ENCODE assay signal across 12 cellular contexts in genomic region chr5:41908374-41909079, GRCh38. TPM values are rescaled to one million over a fixed set of nuclear protein-coding genes. Genes with fewer than 3 reads are reported as not detected.
DNase-seq lines count a peak whose midpoint lies in the region; ATAC-seq, FAIRE-seq and TF ChIP-seq lines count a peak whose summit lies in the region.
"Had no signal": no experiment of that assay in that cellular context is flagged by ENCODE, and none has a peak within 500 bp of the region (broad histone marks: within the 10 kb centered on the region; RNA-seq: fewer than 3 reads in every experiment).

No MANE protein-coding gene starts in this region.

- H3K27me3 ChIP-seq in kidney epithelial cell (ENCODE audit: control insufficient read depth, insufficient read depth, low read length), result no peaks in the 10 kb centered on the region

- no peak for TF ChIP-seq POLR2A in H54 (IDR thresholded peaks at IDR 0.05; ENCODE audit: low read depth, low read length)
- no peak for TF ChIP-seq POLR2A in GM12892 (IDR thresholded peaks at IDR 0.05; ENCODE audit: low read depth, low read length)

- H3K4me3 ChIP-seq in astrocyte of the cerebellum (ENCODE audit: low read depth, low read length) (no peak overlapping the region), kidney epithelial cell (ENCODE audit: low read depth, low read length) (no peak overlapping the region)

- FAIRE-seq in H54 (lab: Jason Lieb, UNC) (peak; percentile 93), HTR-8/SVneo (lab: Jason Lieb, UNC) (no peak), GM12892 (lab: Jason Lieb, UNC) (no peak)

- no peak for ATAC-seq in GM21423 (IDR thresholded peaks at IDR 0.05; ENCODE audit: unreplicated experiment)

- no peak for TF ChIP-seq CTCF in astrocyte of the cerebellum (IDR thresholded peaks at IDR 0.05; ENCODE audit: low read depth, low read length, missing control alignments)
- TF ChIP-seq CTCF in kidney epithelial cell (IDR thresholded peaks at IDR 0.05; ENCODE audit: insufficient read depth, low read length, poor library complexity, severe bottlenecking), result no peak

- H3K36me3 ChIP-seq in kidney epithelial cell (ENCODE audit: control insufficient read depth, insufficient read depth, low read length), result no peaks in the 10 kb centered on the region

- in situ Hi-C loops in astrocyte of the cerebellum (cut with HindIII; ENCODE audit: low sequenced_read_pairs), result no loop called here

- peak; percentile 41 for DNase-seq in AG08395 (ENCODE audit: low spot score)
- no peak for DNase-seq in H54 (ENCODE audit: insufficient read length, low spot score)
- DNase-seq in astrocyte of the cerebellum (ENCODE audit: low read depth), result peak; percentile 22
- peak; percentile 38 for DNase-seq in kidney epithelial cell (ENCODE audit: low read depth)
- no peak for DNase-seq in HTR-8/SVneo (ENCODE audit: insufficient read length, low spot score)
- no peak for DNase-seq in GM12892 (ENCODE audit: insufficient read length)
- DNase-seq in stimulated activated CD4-positive, alpha-beta T cell treated with anti-CD3 and anti-CD28 coated beads, Interleukin-1b, Interleukin-23, amount 100 ng/mL, for 48 hours, result no peak
- DNase-seq: activated CD4-positive, alpha-beta T cell treated with anti-CD3 and anti-CD28 coated beads, Interleukin-2, amount 10 ng/mL, durations not matched to agents 24 days and 14 days; amygdala; foreskin melanocyte; NCI-H524 had no signal

RNA-seq across cellular contexts. Expression of gene RIMOC1, which starts 4.4 kb away (rescaled TPM):
- total RNA-seq in kidney epithelial cell, result 30.7 and 33.6 TPM in 2 replicates
- 10.6 TPM for polyA plus RNA-seq in GM12892 (2012; ENCODE audit: missing spikeins)

RNA-seq across cellular contexts. Expression of gene FBXO4, which starts 16.6 kb away (rescaled TPM):
- 4.8 and 5.8 TPM in 2 replicates for total RNA-seq in kidney epithelial cell
- 14.4 TPM for polyA plus RNA-seq in GM12892 (2012; ENCODE audit: missing spikeins)

RNA-seq across cellular contexts. Expression of gene OXCT1, which starts 38.3 kb away (rescaled TPM):
- 20.9 and 21.0 TPM in 2 replicates for total RNA-seq in kidney epithelial cell
- polyA plus RNA-seq in GM12892 (2012; ENCODE audit: missing spikeins), result 48.8 TPM

Comparison
In these comparisons a context has a peak if more than half of its experiments do, and no peak if none do; other contexts are left out.
1. DNase-seq: peak in AG08395 (single experiment), astrocyte of the cerebellum (single experiment) and kidney epithelial cell (single experiment); none in H54 (single experiment), HTR-8/SVneo (single experiment), GM12892 (single experiment) and stimulated activated CD4-positive, alpha-beta T cell treated with anti-CD3 and anti-CD28 coated beads, Interleukin-1b, Interleukin-23, amount 100 ng/mL, for 48 hours (single experiment).